In the genomic region with DNA sequence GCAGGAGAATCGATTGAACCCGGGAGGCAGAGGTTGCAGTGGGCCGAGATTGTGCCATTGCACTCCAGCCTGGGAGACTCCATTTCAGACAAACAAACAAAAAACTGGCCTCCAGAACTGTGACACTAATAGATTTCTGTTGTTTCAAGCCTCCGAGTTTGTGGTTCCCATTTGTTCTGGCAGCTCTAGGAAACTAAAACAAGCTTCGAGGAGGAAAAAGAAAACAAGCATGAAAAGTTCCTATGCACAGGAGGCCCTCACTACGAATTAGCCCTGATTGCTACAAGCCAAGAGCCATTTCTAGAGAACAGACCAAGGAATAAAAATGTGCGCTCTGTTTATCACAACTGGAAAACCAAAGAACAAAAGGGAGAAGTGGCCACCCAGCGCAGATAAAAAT, we compare ENCODE assay signal across 1 cellular context.
TF ChIP-seq lines count a peak whose summit lies in the region.

No MANE protein-coding gene starts in this region.

TF ChIP-seq in HepG2, 621 proteins besides CTCF, POLR2A, EP300 and RAD21:
- TF ChIP-seq TBX3 (IDR thresholded peaks at IDR 0.05; ENCODE audit: borderline replicate concordance) (no peak), ZNF879 (CRISPR knock-in tag; IDR thresholded peaks at IDR 0.05) (no peak), ZNF792 (CRISPR knock-in tag; IDR thresholded peaks at IDR 0.05) (no peak), RFXANK (CRISPR knock-in tag; IDR thresholded peaks at IDR 0.05) (no peak), RFXAP (CRISPR knock-in tag; IDR thresholded peaks at IDR 0.05; ENCODE audit: borderline replicate concordance) (no peak)
- TF ChIP-seq, protein P1, sequence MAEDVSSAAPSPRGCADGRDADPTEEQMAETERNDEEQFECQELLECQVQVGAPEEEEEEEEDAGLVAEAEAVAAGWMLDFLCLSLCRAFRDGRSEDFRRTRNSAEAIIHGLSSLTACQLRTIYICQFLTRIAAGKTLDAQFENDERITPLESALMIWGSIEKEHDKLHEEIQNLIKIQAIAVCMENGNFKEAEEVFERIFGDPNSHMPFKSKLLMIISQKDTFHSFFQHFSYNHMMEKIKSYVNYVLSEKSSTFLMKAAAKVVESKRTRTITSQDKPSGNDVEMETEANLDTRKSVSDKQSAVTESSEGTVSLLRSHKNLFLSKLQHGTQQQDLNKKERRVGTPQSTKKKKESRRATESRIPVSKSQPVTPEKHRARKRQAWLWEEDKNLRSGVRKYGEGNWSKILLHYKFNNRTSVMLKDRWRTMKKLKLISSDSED (CRISPR knock-in tag; IDR thresholded peaks at IDR 0.05): no peak
- TF ChIP-seq, protein P2, sequence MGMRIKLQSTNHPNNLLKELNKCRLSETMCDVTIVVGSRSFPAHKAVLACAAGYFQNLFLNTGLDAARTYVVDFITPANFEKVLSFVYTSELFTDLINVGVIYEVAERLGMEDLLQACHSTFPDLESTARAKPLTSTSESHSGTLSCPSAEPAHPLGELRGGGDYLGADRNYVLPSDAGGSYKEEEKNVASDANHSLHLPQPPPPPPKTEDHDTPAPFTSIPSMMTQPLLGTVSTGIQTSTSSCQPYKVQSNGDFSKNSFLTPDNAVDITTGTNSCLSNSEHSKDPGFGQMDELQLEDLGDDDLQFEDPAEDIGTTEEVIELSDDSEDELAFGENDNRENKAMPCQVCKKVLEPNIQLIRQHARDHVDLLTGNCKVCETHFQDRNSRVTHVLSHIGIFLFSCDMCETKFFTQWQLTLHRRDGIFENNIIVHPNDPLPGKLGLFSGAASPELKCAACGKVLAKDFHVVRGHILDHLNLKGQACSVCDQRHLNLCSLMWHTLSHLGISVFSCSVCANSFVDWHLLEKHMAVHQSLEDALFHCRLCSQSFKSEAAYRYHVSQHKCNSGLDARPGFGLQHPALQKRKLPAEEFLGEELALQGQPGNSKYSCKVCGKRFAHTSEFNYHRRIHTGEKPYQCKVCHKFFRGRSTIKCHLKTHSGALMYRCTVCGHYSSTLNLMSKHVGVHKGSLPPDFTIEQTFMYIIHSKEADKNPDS (CRISPR knock-in tag; IDR thresholded peaks at IDR 0.05): no peak
- TF ChIP-seq, protein P3, sequence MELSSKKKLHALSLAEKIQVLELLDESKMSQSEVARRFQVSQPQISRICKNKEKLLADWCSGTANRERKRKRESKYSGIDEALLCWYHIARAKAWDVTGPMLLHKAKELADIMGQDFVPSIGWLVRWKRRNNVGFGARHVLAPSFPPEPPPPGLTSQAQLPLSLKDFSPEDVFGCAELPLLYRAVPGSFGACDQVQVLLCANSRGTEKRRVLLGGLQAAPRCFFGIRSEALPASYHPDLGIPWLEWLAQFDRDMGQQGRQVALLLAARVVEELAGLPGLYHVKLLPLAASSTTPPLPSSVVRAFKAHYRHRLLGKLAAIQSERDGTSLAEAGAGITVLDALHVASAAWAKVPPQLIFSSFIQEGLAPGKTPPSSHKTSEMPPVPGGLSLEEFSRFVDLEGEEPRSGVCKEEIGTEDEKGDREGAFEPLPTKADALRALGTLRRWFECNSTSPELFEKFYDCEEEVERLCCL (CRISPR knock-in tag; IDR thresholded peaks at IDR 0.05; ENCODE audit: borderline replicate concordance): no peak
- TF ChIP-seq, protein P4, sequence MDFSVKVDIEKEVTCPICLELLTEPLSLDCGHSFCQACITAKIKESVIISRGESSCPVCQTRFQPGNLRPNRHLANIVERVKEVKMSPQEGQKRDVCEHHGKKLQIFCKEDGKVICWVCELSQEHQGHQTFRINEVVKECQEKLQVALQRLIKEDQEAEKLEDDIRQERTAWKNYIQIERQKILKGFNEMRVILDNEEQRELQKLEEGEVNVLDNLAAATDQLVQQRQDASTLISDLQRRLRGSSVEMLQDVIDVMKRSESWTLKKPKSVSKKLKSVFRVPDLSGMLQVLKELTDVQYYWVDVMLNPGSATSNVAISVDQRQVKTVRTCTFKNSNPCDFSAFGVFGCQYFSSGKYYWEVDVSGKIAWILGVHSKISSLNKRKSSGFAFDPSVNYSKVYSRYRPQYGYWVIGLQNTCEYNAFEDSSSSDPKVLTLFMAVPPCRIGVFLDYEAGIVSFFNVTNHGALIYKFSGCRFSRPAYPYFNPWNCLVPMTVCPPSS (IDR thresholded peaks at IDR 0.05): no peak
